ENCODE assay signal across 1 cellular context in the genomic region with DNA sequence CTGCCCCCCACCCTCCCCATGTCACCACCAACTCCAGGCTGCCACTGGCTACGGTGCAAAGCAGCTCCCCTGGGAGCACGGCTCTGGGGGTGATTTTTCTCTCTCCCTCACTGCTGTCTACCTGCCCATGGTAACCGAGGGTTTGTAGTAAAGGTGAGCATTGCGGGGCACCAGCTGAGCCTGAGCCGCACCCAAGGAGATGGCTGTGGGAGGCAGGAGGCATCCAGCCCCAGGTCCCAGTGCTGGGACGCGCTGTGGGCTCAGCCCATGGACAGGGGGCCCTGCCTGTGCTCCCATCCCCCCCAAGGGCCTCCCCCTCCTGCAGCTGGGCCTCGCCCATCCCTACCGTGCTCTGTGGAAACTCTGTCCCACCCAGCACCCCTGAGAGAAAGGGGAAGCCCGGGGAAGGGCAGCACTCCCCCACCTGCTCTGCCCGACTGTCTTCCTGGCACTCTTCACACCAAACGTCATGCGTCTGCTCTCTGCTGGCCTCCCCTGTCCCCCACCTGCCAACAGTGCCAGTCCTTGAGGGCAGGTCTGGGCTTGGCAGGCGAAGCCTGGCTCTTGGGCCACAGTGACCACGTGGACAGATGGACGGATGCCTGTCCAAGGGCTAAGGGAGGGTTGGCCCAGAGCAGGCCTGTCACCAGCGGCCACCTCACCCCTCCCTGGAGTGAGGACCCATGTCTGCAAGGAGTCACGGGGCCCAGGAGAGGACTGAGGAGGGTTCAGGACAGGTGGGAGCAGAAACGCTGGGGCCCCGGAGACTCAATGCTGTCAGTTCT.
A peak's percentile ranks its signal among the peaks of the same experiment; 100 is the strongest.
TF ChIP-seq lines count a peak whose summit lies in the region.

No MANE protein-coding gene starts in this region.

TF ChIP-seq in liver, 16 proteins besides CTCF, POLR2A, EP300 and RAD21 (continued from another document):
- no peak for TF ChIP-seq YY1 (IDR thresholded peaks at IDR 0.05)
- peak; percentile 17 to 27 for TF ChIP-seq HNF4A (conservative IDR thresholded peaks at IDR 0.05)
- TF ChIP-seq EGR1 (IDR thresholded peaks at IDR 0.05; ENCODE audit: low read depth in 2 of 2), result no peak
- no peak for TF ChIP-seq GABPA (IDR thresholded peaks at IDR 0.05 in 1 of 2, conservative IDR thresholded peaks at IDR 0.05 in 1 of 2)
- no peak for TF ChIP-seq TAF1 (conservative IDR thresholded peaks at IDR 0.05)
- TF ChIP-seq RXRA (IDR thresholded peaks at IDR 0.05), result peak; percentile 30 to 31
- no peak for TF ChIP-seq FOXA1 (IDR thresholded peaks at IDR 0.05)
